Comparison of ENCODE assay signal across 9 cellular contexts in genomic region chr4:52868138-52868537, GRCh38. TPM values are rescaled to one million over a fixed set of nuclear protein-coding genes. Genes with fewer than 3 reads are reported as not detected.
DNase-seq lines count a peak whose midpoint lies in the region; ATAC-seq and TF ChIP-seq lines count a peak whose summit lies in the region.
"Had no signal": no experiment of that assay in that cellular context is flagged by ENCODE, and none has a peak within 500 bp of the region (broad histone marks: within the 10 kb centered on the region; RNA-seq: fewer than 3 reads in every experiment).

No MANE protein-coding gene starts in this region.

- no peaks in the 10 kb centered on the region for H3K27me3 Mint-ChIP-seq in stimulated activated memory B cell treated with anti-CD40 and anti-IgM and Interleukin-4, amounts not matched to agents 10 μg/mL and 1 μg/mL and 100 μg/mL, for 72 hours

- H3K36me3 Mint-ChIP-seq in stimulated activated memory B cell treated with anti-CD40 and anti-IgM and Interleukin-4, amounts not matched to agents 10 μg/mL and 1 μg/mL and 100 μg/mL, for 72 hours: peaks cover 23% of the 10 kb centered on the region

- intact Hi-C loops in dorsolateral prefrontal cortex (cut with DNase I): loop anchor here in 1 of 2 donors (5.0 kb wide), 3 partner anchors 44 to 146 kb away; no protein-coding TSS in a partner anchor
- intact Hi-C loops in lower lobe of right lung (cut with DNase I): no loop called here

- no peaks in the 10 kb centered on the region for H3K4me1 Mint-ChIP-seq in stimulated activated memory B cell treated with anti-CD40 and anti-IgM and Interleukin-4, amounts not matched to agents 10 μg/mL and 1 μg/mL and 100 μg/mL, for 72 hours
- H3K4me1 Mint-ChIP-seq: activated naive CD4-positive, alpha-beta T cell treated with anti-CD3 and anti-CD28 coated beads, Interleukin-2, amount 10 ng/mL, durations not matched to agents 7 days and 5 days had no signal

- TF ChIP-seq CTCF in dorsolateral prefrontal cortex (IDR thresholded peaks at IDR 0.05 in 54 of 56, conservative IDR thresholded peaks at IDR 0.05 in 2 of 56; ENCODE audit: low read depth in 1 of 56, partially characterized antibody in 56 of 56): peak in 8 of 56 donors; percentile 6 to 18 (median 14)
- peak; percentile 6 for TF ChIP-seq CTCF in lower lobe of right lung (IDR thresholded peaks at IDR 0.05)

- no peaks in the 10 kb centered on the region for H3K9me3 ChIP-seq in lower lobe of right lung

- H3K36me3 ChIP-seq in lower lobe of right lung (no peaks in the 10 kb centered on the region), urinary bladder (ENCODE audit: insufficient read depth) (no peaks in the 10 kb centered on the region)

- H3K27ac ChIP-seq in dorsolateral prefrontal cortex (peak overlapping the region in 42 of 59 donors; percentile 4 to 78 (median 46)), lower lobe of right lung (no peak overlapping the region), urinary bladder (ENCODE audit: low read depth) (peak overlapping the region; percentile 53)

- WGBS in urinary bladder: 59% methylated on average over 8 of the region's 8 CpGs

- H3K27me3 ChIP-seq in dorsolateral prefrontal cortex: no peaks in the 10 kb centered on the region
- peaks cover 1% of the 10 kb centered on the region for H3K27me3 ChIP-seq in lower lobe of right lung (ENCODE audit: low read depth)

- H3K4me3 ChIP-seq in dorsolateral prefrontal cortex: peak overlapping the region in 1 of 59 donors; percentile 22
- H3K4me3 ChIP-seq in lower lobe of right lung: no peak overlapping the region
- H3K4me3 ChIP-seq in urinary bladder (ENCODE audit: low read depth, low read length): no peak overlapping the region

- no peak overlapping the region for H3K4me3 Mint-ChIP-seq in stimulated activated memory B cell treated with anti-CD40 and anti-IgM and Interleukin-4, amounts not matched to agents 10 μg/mL and 1 μg/mL and 100 μg/mL, for 72 hours
- H3K4me3 Mint-ChIP-seq: activated naive CD4-positive, alpha-beta T cell treated with anti-CD3 and anti-CD28 coated beads, Interleukin-2, amount 10 ng/mL, durations not matched to agents 7 days and 5 days had no signal

- peak; percentile 57 to 68 for ATAC-seq in lower lobe of right lung
- no peak for ATAC-seq in GM19397 (IDR thresholded peaks at IDR 0.05; ENCODE audit: unreplicated experiment)
- ATAC-seq in stimulated activated memory B cell treated with anti-CD40 and anti-IgM and Interleukin-4, amounts not matched to agents 10 μg/mL and 1 μg/mL and 100 μg/mL, for 72 hours: no peak

- no peaks in the 10 kb centered on the region for H3K9me3 Mint-ChIP-seq in stimulated activated memory B cell treated with anti-CD40 and anti-IgM and Interleukin-4, amounts not matched to agents 10 μg/mL and 1 μg/mL and 100 μg/mL, for 72 hours
- H3K9me3 Mint-ChIP-seq: activated naive CD4-positive, alpha-beta T cell treated with anti-CD3 and anti-CD28 coated beads, Interleukin-2, amount 10 ng/mL, durations not matched to agents 7 days and 5 days had no signal

- DNase-seq in NCI-H526 (lab: John Stamatoyannopoulos, UW): peak; percentile 2 to 30
- DNase-seq in NCI-H526 treated with DMSO at 0.1 percent for 48 hours (lab: John Stamatoyannopoulos, UW): no peak
- peak in 5 of 10 donors; percentile 53 to 74 (median 60) for DNase-seq in dorsolateral prefrontal cortex
- no peak for DNase-seq in lower lobe of right lung
- no peak for DNase-seq in SW 1271 (lab: John Stamatoyannopoulos, UW)
- DNase-seq: activated naive CD4-positive, alpha-beta T cell treated with anti-CD3 and anti-CD28 coated beads, Interleukin-2, amount 10 ng/mL, durations not matched to agents 7 days and 5 days had no signal

- H3K4me1 ChIP-seq in lower lobe of right lung (peaks cover 22% of the 10 kb centered on the region), urinary bladder (ENCODE audit: insufficient read depth) (no peaks in the 10 kb centered on the region)

- H3K27ac Mint-ChIP-seq in stimulated activated memory B cell treated with anti-CD40 and anti-IgM and Interleukin-4, amounts not matched to agents 10 μg/mL and 1 μg/mL and 100 μg/mL, for 72 hours: no peak overlapping the region
- H3K27ac Mint-ChIP-seq: activated naive CD4-positive, alpha-beta T cell treated with anti-CD3 and anti-CD28 coated beads, Interleukin-2, amount 10 ng/mL, durations not matched to agents 7 days and 5 days had no signal

RNA-seq across cellular contexts. Expression of gene RASL11B, which starts 6.0 kb away (rescaled TPM):
- 10 to 100 TPM in 103 of 120 experiments, 1 to 10 TPM in 17; 4.6 to 31.0 (median 16.9) TPM for total RNA-seq in dorsolateral prefrontal cortex
- 0.41 TPM for total RNA-seq in lower lobe of right lung
- 8.7 TPM for total RNA-seq in urinary bladder
- 3.9 TPM for polyA plus RNA-seq in urinary bladder

Comparison
In these comparisons a context has a peak if more than half of its experiments do, and no peak if none do; other contexts are left out.
1. DNase-seq: peak in NCI-H526 (2 of 2); none in NCI-H526 treated with DMSO at 0.1 percent for 48 hours (single experiment), lower lobe of right lung (single experiment) and SW 1271 (0 of 2).
2. ATAC-seq: peak in lower lobe of right lung (2 of 2); none in GM19397 (single experiment) and stimulated activated memory B cell treated with anti-CD40 and anti-IgM and Interleukin-4, amounts not matched to agents 10 μg/mL and 1 μg/mL and 100 μg/mL, for 72 hours (single experiment).